In the genomic region with DNA sequence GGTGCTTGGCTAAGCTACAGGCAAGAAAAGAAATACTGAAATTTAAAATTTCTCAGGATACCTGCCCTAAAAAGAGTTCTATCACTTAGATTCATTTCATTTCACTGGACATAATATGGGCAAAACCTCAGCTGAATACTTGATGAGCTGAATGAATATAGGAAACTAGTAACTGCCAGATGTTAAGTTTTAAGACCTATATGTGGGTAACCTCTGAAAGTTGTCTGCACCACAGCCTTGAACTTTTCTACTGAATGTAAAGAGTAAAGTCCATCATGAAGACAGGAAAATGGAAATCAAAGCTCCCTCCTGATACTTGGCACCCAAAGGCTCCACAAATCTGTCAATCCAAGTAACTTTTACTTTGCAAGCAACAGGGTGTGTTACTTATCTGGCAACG, we compare ENCODE assay signal across 24 cellular contexts.
"Had no signal": no experiment of that assay in that cellular context is flagged by ENCODE, and none has a peak within 500 bp of the region (broad histone marks: within the 10 kb centered on the region; RNA-seq: fewer than 3 reads in every experiment).

No MANE protein-coding gene starts in this region.

- H3K4me2 ChIP-seq: neural progenitor cell had no signal

- H3K27me3 ChIP-seq: brain microvascular endothelial cell, neural progenitor cell, vagina had no signal

- DNase-seq: activated CD4-positive, alpha-beta memory T cell treated with anti-CD3 and anti-CD28 coated beads for 36 hours; activated CD4-positive, alpha-beta T cell treated with anti-CD3 and anti-CD28 coated beads for 48 hours; activated CD8-positive, alpha-beta memory T cell treated with anti-CD3 and anti-CD28 coated beads, Interleukin-2, amount 50 U/mL, for 48 hours; activated gamma-delta T cell treated with Interleukin-2 at 50 U/mL for 16 hours; activated naive CD4-positive, alpha-beta T cell treated with anti-CD3 and anti-CD28 coated beads, Interleukin-2, amount 50 U/mL, for 16 hours; activated T-cell treated with anti-CD3 and anti-CD28 coated beads, Interleukin-2, amount 50 U/mL, for 24 hours; amniotic stem cell; brain microvascular endothelial cell; central memory CD4-positive, alpha-beta T cell; foreskin fibroblast; head of caudate nucleus; kidney glomerular epithelial cell; midbrain; naive thymus-derived CD8-positive, alpha-beta T cell; occipital lobe; right cardiac atrium; stimulated activated CD4-positive, alpha-beta T cell treated with anti-CD3 and anti-CD28 coated beads, Interleukin-2, amount 100 ng/mL, for 48 hours; stimulated activated naive CD4-positive, alpha-beta T cell treated with Interleukin-2 at 50 U/mL for 16 hours had no signal

- H3K27ac Mint-ChIP-seq: activated CD4-positive, alpha-beta memory T cell treated with anti-CD3 and anti-CD28 coated beads for 36 hours; activated T-cell treated with anti-CD3 and anti-CD28 coated beads, Interleukin-2, amount 50 U/mL, for 24 hours; naive thymus-derived CD8-positive, alpha-beta T cell had no signal

- ATAC-seq: activated CD4-positive, CD25-positive, alpha-beta regulatory T cell treated with anti-CD3 and anti-CD28 coated beads, Interleukin-2, amount 50 U/mL, for 24 hours; naive thymus-derived CD8-positive, alpha-beta T cell had no signal

- H3K9ac ChIP-seq: neural progenitor cell had no signal

- H3K9me3 Mint-ChIP-seq: activated CD4-positive, alpha-beta memory T cell treated with anti-CD3 and anti-CD28 coated beads for 36 hours; activated T-cell treated with anti-CD3 and anti-CD28 coated beads, Interleukin-2, amount 50 U/mL, for 24 hours; naive thymus-derived CD8-positive, alpha-beta T cell; neural progenitor cell; type B pancreatic cell had no signal

- H3K27ac ChIP-seq: brain microvascular endothelial cell, neural progenitor cell, vagina, VCaP had no signal

- H3K4me3 ChIP-seq: neural progenitor cell, thoracic aorta, vagina had no signal

- H3K27me3 Mint-ChIP-seq: activated CD4-positive, alpha-beta memory T cell treated with anti-CD3 and anti-CD28 coated beads for 36 hours; activated T-cell treated with anti-CD3 and anti-CD28 coated beads, Interleukin-2, amount 50 U/mL, for 24 hours; naive thymus-derived CD8-positive, alpha-beta T cell; type B pancreatic cell had no signal

- H3K4me1 ChIP-seq: neural progenitor cell had no signal

- H3K9me3 ChIP-seq: thoracic aorta, vagina had no signal

- H3K36me3 ChIP-seq: brain microvascular endothelial cell, neural progenitor cell, thoracic aorta, vagina had no signal

- H3K4me3 Mint-ChIP-seq: activated CD4-positive, alpha-beta memory T cell treated with anti-CD3 and anti-CD28 coated beads for 36 hours; activated T-cell treated with anti-CD3 and anti-CD28 coated beads, Interleukin-2, amount 50 U/mL, for 24 hours; naive thymus-derived CD8-positive, alpha-beta T cell; type B pancreatic cell had no signal

- H2AFZ ChIP-seq: neural progenitor cell had no signal
